23 cellular contexts compared by ENCODE assay signal in genomic region chr10:114645729-114646128, GRCh38.
"Had no signal": no experiment of that assay in that cellular context is flagged by ENCODE, and none has a peak within 500 bp of the region (broad histone marks: within the 10 kb centered on the region; RNA-seq: fewer than 3 reads in every experiment).

No MANE protein-coding gene starts in this region.

- H3K27ac ChIP-seq: esophagus squamous epithelium, foreskin keratinocyte, pancreas, skin epidermis, testis, tibial nerve, upper lobe of right lung, vagina had no signal

- ATAC-seq: foreskin keratinocyte; left ventricle myocardium superior; pancreas; sciatic nerve; stimulated activated naive B cell treated with anti-CD40 and anti-IgM and Interleukin-4, amounts not matched to agents 10 μg/mL and 1 μg/mL and 100 μg/mL, for 72 hours; stimulated activated naive CD8-positive, alpha-beta T cell treated with anti-CD3 and anti-CD28 coated beads, Interleukin-15, amount 100 ng/mL, for 72 hours; upper lobe of right lung had no signal

- DNase-seq: effector memory CD4-positive, alpha-beta T cell; esophagus squamous epithelium; foreskin keratinocyte; head of caudate nucleus; hypothalamus; islet precursor cell; left ventricle myocardium superior; mesenchymal stem cell; midbrain; naive B cell; occipital lobe; pancreas; stimulated activated CD4-positive, alpha-beta T cell treated with anti-CD3 and anti-CD28 coated beads, Interleukin-2, amount 100 ng/mL, for 24 hours; stimulated activated CD4-positive, alpha-beta T cell treated with anti-CD3 and anti-CD28 coated beads, Interleukin-4, amount 100 ng/mL, for 4 hours; stimulated activated naive B cell treated with anti-CD40 and anti-IgM and Interleukin-4, amounts not matched to agents 10 μg/mL and 1 μg/mL and 100 μg/mL, for 72 hours; stimulated activated naive CD8-positive, alpha-beta T cell treated with anti-CD3 and anti-CD28 coated beads, Interleukin-15, amount 100 ng/mL, for 72 hours; testis; upper lobe of right lung had no signal

- H3K4me3 ChIP-seq: esophagus squamous epithelium, lung, pancreas, skin epidermis, testis, tibial nerve, upper lobe of right lung, vagina had no signal

- H3K27me3 ChIP-seq: esophagus squamous epithelium, foreskin keratinocyte, pancreas, testis, tibial nerve, upper lobe of right lung, vagina had no signal

- H3K9me3 ChIP-seq: esophagus squamous epithelium, pancreas, testis, tibial nerve, upper lobe of right lung, vagina had no signal

- H3K36me3 ChIP-seq: esophagus squamous epithelium, pancreas, tibial nerve, upper lobe of right lung, vagina had no signal

- H3K4me1 ChIP-seq: testis had no signal
